11 cellular contexts compared by ENCODE assay signal in the genomic region with DNA sequence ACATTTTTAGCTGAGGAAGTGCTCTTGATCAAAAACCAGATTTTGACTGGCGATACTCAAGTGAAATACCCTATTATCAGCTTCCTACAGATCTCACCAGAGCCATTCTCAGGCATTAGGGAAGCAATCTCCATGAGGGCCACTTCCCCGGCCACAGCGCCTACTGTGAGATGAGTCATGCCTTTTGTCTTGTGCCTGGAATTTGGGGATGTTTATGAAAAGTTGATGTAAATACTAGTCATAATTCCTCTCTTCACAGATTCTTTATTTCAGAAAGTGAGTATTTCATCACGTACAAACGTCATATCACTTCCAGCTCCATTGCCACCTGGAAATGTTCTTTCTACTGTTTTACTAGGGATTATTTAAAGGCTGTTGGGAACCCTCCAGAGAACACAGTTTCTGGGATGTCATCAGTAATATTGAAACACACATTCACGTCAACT. TPM values are rescaled to one million over a fixed set of nuclear protein-coding genes. Genes with fewer than 3 reads are reported as not detected.
DNase-seq lines count a peak whose midpoint lies in the region; ATAC-seq and TF ChIP-seq lines count a peak whose summit lies in the region.
"Had no signal": no experiment of that assay in that cellular context is flagged by ENCODE, and none has a peak within 500 bp of the region (broad histone marks: within the 10 kb centered on the region; RNA-seq: fewer than 3 reads in every experiment).

No MANE protein-coding gene starts in this region.

- intact Hi-C loops in posterior cingulate gyrus (cut with DNase I) = no loop called here

- H3K27me3 Mint-ChIP-seq in endothelial cell (ENCODE audit: unreplicated experiment) (peaks cover 1% of the 10 kb centered on the region), T-helper 17 cell (peaks cover 13% of the 10 kb centered on the region)
- H3K27me3 Mint-ChIP-seq in activated naive CD8-positive, alpha-beta T cell treated with anti-CD3 and anti-CD28 coated beads, Interleukin-2, amount 50 U/mL, for 24 hours = no peaks in the 10 kb centered on the region

- H3K27ac Mint-ChIP-seq in endothelial cell (ENCODE audit: unreplicated experiment) (peak overlapping the region; percentile 90), T-helper 17 cell (no peak overlapping the region)
- no peak overlapping the region for H3K27ac Mint-ChIP-seq in activated naive CD8-positive, alpha-beta T cell treated with anti-CD3 and anti-CD28 coated beads, Interleukin-2, amount 50 U/mL, for 24 hours
- H3K27ac Mint-ChIP-seq: progenitor cell of endocrine pancreas had no signal

- H3K36me3 ChIP-seq in mesodermal cell (ENCODE audit: control insufficient read depth, insufficient read depth, low read length) = no peaks in the 10 kb centered on the region

- H3K4me1 Mint-ChIP-seq in endothelial cell (ENCODE audit: unreplicated experiment) (peaks cover 39% of the 10 kb centered on the region), T-helper 17 cell (peaks cover 9% of the 10 kb centered on the region)
- peaks cover 3% of the 10 kb centered on the region for H3K4me1 Mint-ChIP-seq in activated naive CD8-positive, alpha-beta T cell treated with anti-CD3 and anti-CD28 coated beads, Interleukin-2, amount 50 U/mL, for 24 hours

- no peak for TF ChIP-seq CTCF in endothelial cell (IDR thresholded peaks at IDR 0.05; ENCODE audit: unreplicated experiment)

- DNase-seq in GDM1 (lab: John Stamatoyannopoulos, UW) = peak; percentile 56
- peak; percentile 56 for DNase-seq in RPMI7951 (ENCODE audit: low read depth)
- DNase-seq in endothelial cell (ENCODE audit: low spot score) = peak; percentile 8
- DNase-seq in activated naive CD8-positive, alpha-beta T cell treated with anti-CD3 and anti-CD28 coated beads, Interleukin-2, amount 50 U/mL, for 24 hours = no peak
- no peak for DNase-seq in posterior cingulate gyrus
- no peak for DNase-seq in T-helper 17 cell
- DNase-seq: NCI-H2171, T-helper 1 cell had no signal

- H3K36me3 Mint-ChIP-seq in endothelial cell (ENCODE audit: low read depth, unreplicated experiment) (no peaks in the 10 kb centered on the region), T-helper 17 cell (ENCODE audit: low read depth) (no peaks in the 10 kb centered on the region)
- H3K36me3 Mint-ChIP-seq in activated naive CD8-positive, alpha-beta T cell treated with anti-CD3 and anti-CD28 coated beads, Interleukin-2, amount 50 U/mL, for 24 hours (ENCODE audit: low read depth) = no peaks in the 10 kb centered on the region

- H3K9me3 ChIP-seq in mesodermal cell (ENCODE audit: control insufficient read depth, low read length) = peaks cover 4% of the 10 kb centered on the region
- H3K9me3 ChIP-seq in T-helper 17 cell (ENCODE audit: control insufficient read depth, low read length, poor library complexity, severe bottlenecking) = no peaks in the 10 kb centered on the region

- H3K4me3 Mint-ChIP-seq in endothelial cell (ENCODE audit: unreplicated experiment) (no peak overlapping the region), T-helper 17 cell (no peak overlapping the region)
- no peak overlapping the region for H3K4me3 Mint-ChIP-seq in activated naive CD8-positive, alpha-beta T cell treated with anti-CD3 and anti-CD28 coated beads, Interleukin-2, amount 50 U/mL, for 24 hours

- ATAC-seq in activated naive CD8-positive, alpha-beta T cell treated with anti-CD3 and anti-CD28 coated beads, Interleukin-2, amount 50 U/mL, for 24 hours = no peak
- no peak for ATAC-seq in HG03139 (IDR thresholded peaks at IDR 0.05; ENCODE audit: unreplicated experiment)
- no peak for ATAC-seq in T-helper 17 cell

- H3K27ac ChIP-seq in mesodermal cell (ENCODE audit: low read depth, low read length, severe bottlenecking) = peak overlapping the region; percentile 90

- peaks cover 28% of the 10 kb centered on the region for H3K4me1 ChIP-seq in mesodermal cell (ENCODE audit: control insufficient read depth, insufficient read depth, low read length, poor library complexity, severe bottlenecking)

- no peak overlapping the region for H3K4me3 ChIP-seq in mesodermal cell (ENCODE audit: extremely low read depth, insufficient read depth, low read length, poor library complexity, severe bottlenecking)

- WGBS in mesodermal cell (ENCODE audit: insufficient coverage in 2 of 2), 2 experiments = 0 to 20% methylated on average over 1 of the region's 6 CpGs

- H3K9me3 Mint-ChIP-seq in endothelial cell (ENCODE audit: unreplicated experiment) = peaks cover 4% of the 10 kb centered on the region
- H3K9me3 Mint-ChIP-seq in activated naive CD8-positive, alpha-beta T cell treated with anti-CD3 and anti-CD28 coated beads, Interleukin-2, amount 50 U/mL, for 24 hours = no peaks in the 10 kb centered on the region

RNA-seq across cellular contexts. Expression of gene SLC46A3, which starts 25.3 kb away (rescaled TPM):
- 7.6 and 8.4 TPM in 2 replicates for total RNA-seq in RPMI7951 (2014; rRNA removed; shearing (Covaris generic))
- total RNA-seq in endothelial cell (ENCODE audit: unreplicated experiment) (7.7 TPM), T-helper 17 cell (10 to 100 TPM; 10.8 to 11.7 TPM)
- 20.7 TPM for polyA plus RNA-seq in mesodermal cell (2013, experiment 1 of 2)
- 20.3 TPM for polyA plus RNA-seq in mesodermal cell (2013, experiment 2 of 2)

Comparison
In these comparisons a context has a peak if more than half of its experiments do, and no peak if none do; other contexts are left out.
1. DNase-seq: peak in GDM1 (single experiment), RPMI7951 (single experiment) and endothelial cell (single experiment); none in activated naive CD8-positive, alpha-beta T cell treated with anti-CD3 and anti-CD28 coated beads, Interleukin-2, amount 50 U/mL, for 24 hours (single experiment), posterior cingulate gyrus (0 of 10) and T-helper 17 cell (0 of 3).